14 cellular contexts compared by ENCODE assay signal in the genomic region with DNA sequence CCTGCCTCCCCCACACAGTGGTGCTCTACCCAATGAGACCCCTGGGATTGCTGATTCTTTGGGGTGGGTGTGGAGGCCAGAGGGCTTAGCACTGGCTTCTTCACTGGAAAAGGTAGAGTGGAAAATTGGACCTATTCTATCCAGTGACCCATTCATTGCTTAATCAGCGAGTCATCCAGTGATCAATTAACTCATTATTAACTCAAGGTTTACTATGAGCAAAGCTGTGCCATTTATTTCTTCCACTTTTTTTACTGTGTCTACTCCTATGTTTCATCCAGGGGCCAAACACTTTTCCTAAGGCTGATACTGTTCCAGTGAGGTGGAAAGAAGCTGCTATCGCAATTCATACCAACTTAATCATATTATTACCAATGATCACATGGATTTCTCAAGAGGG.
DNase-seq lines count a peak whose midpoint lies in the region; ATAC-seq and TF ChIP-seq lines count a peak whose summit lies in the region.
"Had no signal": no experiment of that assay in that cellular context is flagged by ENCODE, and none has a peak within 500 bp of the region (broad histone marks: within the 10 kb centered on the region; RNA-seq: fewer than 3 reads in every experiment).

No MANE protein-coding gene starts in this region.

- H3K9me3 Mint-ChIP-seq in stimulated activated effector memory CD8-positive, alpha-beta T cell treated with anti-CD3 and anti-CD28 coated beads, Interleukin-12 subunit alpha, Interleukin-12 subunit beta, amount 100 ng/mL, for 72 hours: no peaks in the 10 kb centered on the region
- no peaks in the 10 kb centered on the region for H3K9me3 Mint-ChIP-seq in T-helper 2 cell treated with Interferon-gamma antibody and Interleukin-4, amounts not matched to agents 5 μg/mL and 100 μg/mL, for 36 hours

- no peaks in the 10 kb centered on the region for H3K27me3 Mint-ChIP-seq in T-helper 2 cell treated with Interferon-gamma antibody and Interleukin-4, amounts not matched to agents 5 μg/mL and 100 μg/mL, for 36 hours (ENCODE audit: low read depth)

- no peaks in the 10 kb centered on the region for H3K4me1 Mint-ChIP-seq in stimulated activated effector memory CD8-positive, alpha-beta T cell treated with anti-CD3 and anti-CD28 coated beads, Interleukin-12 subunit alpha, Interleukin-12 subunit beta, amount 100 ng/mL, for 72 hours
- H3K4me1 Mint-ChIP-seq in T-helper 2 cell treated with Interferon-gamma antibody and Interleukin-4, amounts not matched to agents 5 μg/mL and 100 μg/mL, for 36 hours (ENCODE audit: low read depth): no peaks in the 10 kb centered on the region
- H3K4me1 Mint-ChIP-seq: CD4-positive, alpha-beta memory T cell had no signal

- no peak overlapping the region for H3K27ac Mint-ChIP-seq in stimulated activated effector memory CD8-positive, alpha-beta T cell treated with anti-CD3 and anti-CD28 coated beads, Interleukin-12 subunit alpha, Interleukin-12 subunit beta, amount 100 ng/mL, for 72 hours
- no peak overlapping the region for H3K27ac Mint-ChIP-seq in T-helper 2 cell treated with Interferon-gamma antibody and Interleukin-4, amounts not matched to agents 5 μg/mL and 100 μg/mL, for 36 hours
- H3K27ac Mint-ChIP-seq: CD4-positive, alpha-beta memory T cell had no signal

- no peak overlapping the region for H3K4me3 ChIP-seq in epithelial cell of proximal tubule (ENCODE audit: low read depth, low read length)
- H3K4me3 ChIP-seq: GM23248 had no signal

- DNase-seq in epithelial cell of proximal tubule (ENCODE audit: low read depth): peak; percentile 59
- DNase-seq in kidney tubule cell (ENCODE audit: low spot score): peak; percentile 30
- peak; percentile 78 for DNase-seq in renal cortical epithelial cell (ENCODE audit: low read depth)
- DNase-seq in stimulated activated effector memory CD8-positive, alpha-beta T cell treated with anti-CD3 and anti-CD28 coated beads, Interleukin-12 subunit alpha, Interleukin-12 subunit beta, amount 100 ng/mL, for 72 hours (ENCODE audit: low spot score in 2 of 2): no peak
- DNase-seq in T-helper 2 cell treated with Interferon-gamma antibody and Interleukin-4, amounts not matched to agents 5 μg/mL and 100 μg/mL, for 36 hours (ENCODE audit: low spot score): no peak
- DNase-seq: C1 segment of cervical spinal cord; CD4-positive, alpha-beta memory T cell; COR-L47; DMS153; DND-41; GM23248; H7; HCEC 1CT had no signal

- TF ChIP-seq CTCF in epithelial cell of proximal tubule (conservative IDR thresholded peaks at IDR 0.05; ENCODE audit: low read depth, low read length): no peak

- no peaks in the 10 kb centered on the region for H3K36me3 Mint-ChIP-seq in stimulated activated effector memory CD8-positive, alpha-beta T cell treated with anti-CD3 and anti-CD28 coated beads, Interleukin-12 subunit alpha, Interleukin-12 subunit beta, amount 100 ng/mL, for 72 hours
- no peaks in the 10 kb centered on the region for H3K36me3 Mint-ChIP-seq in T-helper 2 cell treated with Interferon-gamma antibody and Interleukin-4, amounts not matched to agents 5 μg/mL and 100 μg/mL, for 36 hours (ENCODE audit: low read depth)
- H3K36me3 Mint-ChIP-seq: CD4-positive, alpha-beta memory T cell had no signal

- ATAC-seq in GM18519 (IDR thresholded peaks at IDR 0.05; ENCODE audit: low FRiP score, unreplicated experiment): no peak
- ATAC-seq in stimulated activated effector memory CD8-positive, alpha-beta T cell treated with anti-CD3 and anti-CD28 coated beads, Interleukin-12 subunit alpha, Interleukin-12 subunit beta, amount 100 ng/mL, for 72 hours: no peak

- no peak overlapping the region for H3K4me3 Mint-ChIP-seq in stimulated activated effector memory CD8-positive, alpha-beta T cell treated with anti-CD3 and anti-CD28 coated beads, Interleukin-12 subunit alpha, Interleukin-12 subunit beta, amount 100 ng/mL, for 72 hours
- H3K4me3 Mint-ChIP-seq in T-helper 2 cell treated with Interferon-gamma antibody and Interleukin-4, amounts not matched to agents 5 μg/mL and 100 μg/mL, for 36 hours: no peak overlapping the region
- H3K4me3 Mint-ChIP-seq: CD4-positive, alpha-beta memory T cell had no signal

Comparison
In these comparisons a context has a peak if more than half of its experiments do, and no peak if none do; other contexts are left out.
1. DNase-seq: peak in epithelial cell of proximal tubule (single experiment), kidney tubule cell (single experiment) and renal cortical epithelial cell (single experiment); none in stimulated activated effector memory CD8-positive, alpha-beta T cell treated with anti-CD3 and anti-CD28 coated beads, Interleukin-12 subunit alpha, Interleukin-12 subunit beta, amount 100 ng/mL, for 72 hours (0 of 2) and T-helper 2 cell treated with Interferon-gamma antibody and Interleukin-4, amounts not matched to agents 5 μg/mL and 100 μg/mL, for 36 hours (single experiment).